ENCODE assay signal across 1 cellular context in the genomic region with DNA sequence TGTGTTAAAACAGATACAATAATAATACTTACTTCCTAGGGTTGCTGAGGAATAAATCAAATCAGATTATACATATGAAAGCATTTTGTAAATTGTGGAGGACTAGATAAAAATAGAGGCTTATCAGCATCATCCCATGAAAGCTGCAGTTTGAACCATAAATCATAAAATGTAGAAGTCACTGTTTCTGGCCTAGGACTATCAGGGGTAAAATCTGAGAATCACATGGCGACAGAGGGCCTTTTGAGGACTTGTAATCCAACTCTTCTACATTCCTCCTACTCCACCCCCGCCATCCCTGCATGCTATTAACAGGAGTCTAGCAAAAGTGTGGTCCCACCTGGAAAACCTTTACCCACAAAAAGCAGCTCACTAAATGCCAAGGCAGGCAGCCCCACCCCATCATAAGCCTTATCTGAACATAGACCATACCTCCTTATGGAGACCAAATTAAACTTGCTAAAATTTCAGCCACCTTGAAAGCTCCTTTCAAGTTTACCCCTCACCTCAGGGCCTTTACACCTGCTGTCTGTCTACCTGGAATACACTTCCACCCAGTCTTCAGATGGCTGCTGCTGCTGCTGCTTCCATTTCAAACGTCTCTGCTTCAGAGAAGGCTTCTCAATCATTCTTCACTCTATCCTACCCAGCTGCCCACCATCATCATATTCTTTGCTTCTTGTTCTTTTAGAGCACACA.
TF ChIP-seq lines count a peak whose summit lies in the region.

No MANE protein-coding gene starts in this region.

TF ChIP-seq in GM12878, 131 proteins besides CTCF, POLR2A, EP300 and RAD21:
- no peak for TF ChIP-seq ATF7 (IDR thresholded peaks at IDR 0.05; ENCODE audit: low read depth)
- no peak for TF ChIP-seq ESRRA (IDR thresholded peaks at IDR 0.05; ENCODE audit: low read length)
- TF ChIP-seq, protein P1, sequence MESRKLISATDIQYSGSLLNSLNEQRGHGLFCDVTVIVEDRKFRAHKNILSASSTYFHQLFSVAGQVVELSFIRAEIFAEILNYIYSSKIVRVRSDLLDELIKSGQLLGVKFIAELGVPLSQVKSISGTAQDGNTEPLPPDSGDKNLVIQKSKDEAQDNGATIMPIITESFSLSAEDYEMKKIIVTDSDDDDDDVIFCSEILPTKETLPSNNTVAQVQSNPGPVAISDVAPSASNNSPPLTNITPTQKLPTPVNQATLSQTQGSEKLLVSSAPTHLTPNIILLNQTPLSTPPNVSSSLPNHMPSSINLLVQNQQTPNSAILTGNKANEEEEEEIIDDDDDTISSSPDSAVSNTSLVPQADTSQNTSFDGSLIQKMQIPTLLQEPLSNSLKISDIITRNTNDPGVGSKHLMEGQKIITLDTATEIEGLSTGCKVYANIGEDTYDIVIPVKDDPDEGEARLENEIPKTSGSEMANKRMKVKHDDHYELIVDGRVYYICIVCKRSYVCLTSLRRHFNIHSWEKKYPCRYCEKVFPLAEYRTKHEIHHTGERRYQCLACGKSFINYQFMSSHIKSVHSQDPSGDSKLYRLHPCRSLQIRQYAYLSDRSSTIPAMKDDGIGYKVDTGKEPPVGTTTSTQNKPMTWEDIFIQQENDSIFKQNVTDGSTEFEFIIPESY (IDR thresholded peaks at IDR 0.05): no peak
- no peak for TF ChIP-seq RUNX3 (IDR thresholded peaks at IDR 0.05; ENCODE audit: low read length)
- TF ChIP-seq, protein P2, sequence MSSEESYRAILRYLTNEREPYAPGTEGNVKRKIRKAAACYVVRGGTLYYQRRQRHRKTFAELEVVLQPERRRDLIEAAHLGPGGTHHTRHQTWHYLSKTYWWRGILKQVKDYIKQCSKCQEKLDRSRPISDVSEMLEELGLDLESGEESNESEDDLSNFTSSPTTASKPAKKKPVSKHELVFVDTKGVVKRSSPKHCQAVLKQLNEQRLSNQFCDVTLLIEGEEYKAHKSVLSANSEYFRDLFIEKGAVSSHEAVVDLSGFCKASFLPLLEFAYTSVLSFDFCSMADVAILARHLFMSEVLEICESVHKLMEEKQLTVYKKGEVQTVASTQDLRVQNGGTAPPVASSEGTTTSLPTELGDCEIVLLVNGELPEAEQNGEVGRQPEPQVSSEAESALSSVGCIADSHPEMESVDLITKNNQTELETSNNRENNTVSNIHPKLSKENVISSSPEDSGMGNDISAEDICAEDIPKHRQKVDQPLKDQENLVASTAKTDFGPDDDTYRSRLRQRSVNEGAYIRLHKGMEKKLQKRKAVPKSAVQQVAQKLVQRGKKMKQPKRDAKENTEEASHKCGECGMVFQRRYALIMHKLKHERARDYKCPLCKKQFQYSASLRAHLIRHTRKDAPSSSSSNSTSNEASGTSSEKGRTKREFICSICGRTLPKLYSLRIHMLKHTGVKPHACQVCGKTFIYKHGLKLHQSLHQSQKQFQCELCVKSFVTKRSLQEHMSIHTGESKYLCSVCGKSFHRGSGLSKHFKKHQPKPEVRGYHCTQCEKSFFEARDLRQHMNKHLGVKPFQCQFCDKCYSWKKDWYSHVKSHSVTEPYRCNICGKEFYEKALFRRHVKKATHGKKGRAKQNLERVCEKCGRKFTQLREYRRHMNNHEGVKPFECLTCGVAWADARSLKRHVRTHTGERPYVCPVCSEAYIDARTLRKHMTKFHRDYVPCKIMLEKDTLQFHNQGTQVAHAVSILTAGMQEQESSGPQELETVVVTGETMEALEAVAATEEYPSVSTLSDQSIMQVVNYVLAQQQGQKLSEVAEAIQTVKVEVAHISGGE (CRISPR knock-in tag; IDR thresholded peaks at IDR 0.05): no peak
- TF ChIP-seq ZNF24 (IDR thresholded peaks at IDR 0.05): no peak
- TF ChIP-seq, protein P3, sequence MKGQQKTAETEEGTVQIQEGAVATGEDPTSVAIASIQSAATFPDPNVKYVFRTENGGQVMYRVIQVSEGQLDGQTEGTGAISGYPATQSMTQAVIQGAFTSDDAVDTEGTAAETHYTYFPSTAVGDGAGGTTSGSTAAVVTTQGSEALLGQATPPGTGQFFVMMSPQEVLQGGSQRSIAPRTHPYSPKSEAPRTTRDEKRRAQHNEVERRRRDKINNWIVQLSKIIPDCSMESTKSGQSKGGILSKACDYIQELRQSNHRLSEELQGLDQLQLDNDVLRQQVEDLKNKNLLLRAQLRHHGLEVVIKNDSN (IDR thresholded peaks at IDR 0.05; ENCODE audit: borderline replicate concordance, extremely low read length, insufficient read depth, low read depth, low read length): no peak
- TF ChIP-seq BCL11A (IDR thresholded peaks at IDR 0.05; ENCODE audit: low read depth, low read length): no peak
- TF ChIP-seq, protein P4, sequence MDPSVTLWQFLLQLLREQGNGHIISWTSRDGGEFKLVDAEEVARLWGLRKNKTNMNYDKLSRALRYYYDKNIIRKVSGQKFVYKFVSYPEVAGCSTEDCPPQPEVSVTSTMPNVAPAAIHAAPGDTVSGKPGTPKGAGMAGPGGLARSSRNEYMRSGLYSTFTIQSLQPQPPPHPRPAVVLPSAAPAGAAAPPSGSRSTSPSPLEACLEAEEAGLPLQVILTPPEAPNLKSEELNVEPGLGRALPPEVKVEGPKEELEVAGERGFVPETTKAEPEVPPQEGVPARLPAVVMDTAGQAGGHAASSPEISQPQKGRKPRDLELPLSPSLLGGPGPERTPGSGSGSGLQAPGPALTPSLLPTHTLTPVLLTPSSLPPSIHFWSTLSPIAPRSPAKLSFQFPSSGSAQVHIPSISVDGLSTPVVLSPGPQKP (IDR thresholded peaks at IDR 0.05; ENCODE audit: low read depth, low read length): no peak
- no peak for TF ChIP-seq TAF1 (IDR thresholded peaks at IDR 0.05; ENCODE audit: borderline replicate concordance, low read depth, low read length)
